ENCODE assay signal across 1 cellular context in genomic region chr19:53195265-53195879, GRCh38.
TF ChIP-seq lines count a peak whose summit lies in the region.

No MANE protein-coding gene starts in this region.

TF ChIP-seq in GM12878, 131 proteins besides CTCF, POLR2A, EP300 and RAD21:
- TF ChIP-seq YY1 (IDR thresholded peaks at IDR 0.05; ENCODE audit: low read depth, low read length) (peak; percentile 55; the same call in 1 of the 2 replicates), RUNX3 (IDR thresholded peaks at IDR 0.05; ENCODE audit: low read length) (peak; percentile 39; the same call in 1 of the 2 replicates), BHLHE40 (IDR thresholded peaks at IDR 0.05; ENCODE audit: borderline replicate concordance in 1 of 2, low read depth in 2 of 2, low read length in 1 of 2) (no peak), USF1 (IDR thresholded peaks at IDR 0.05; ENCODE audit: borderline replicate concordance, extremely low read length, insufficient read depth, low read depth, low read length) (no peak), CUX1 (IDR thresholded peaks at IDR 0.05; ENCODE audit: insufficient replicate concordance, low read depth, low read length) (no peak), REST (IDR thresholded peaks at IDR 0.05; ENCODE audit: low read depth, low read length) (no peak), DPF2 (IDR thresholded peaks at IDR 0.05) (no peak), WRNIP1 (IDR thresholded peaks at IDR 0.05; ENCODE audit: borderline replicate concordance, low read depth, low read length) (no peak), SMC3 (IDR thresholded peaks at IDR 0.05; ENCODE audit: borderline replicate concordance, low read length) (peak; percentile 76; the same call in 1 of the 2 replicates), HDGF (IDR thresholded peaks at IDR 0.05) (no peak), RB1 (IDR thresholded peaks at IDR 0.05; ENCODE audit: borderline replicate concordance) (no peak), JUND (IDR thresholded peaks at IDR 0.05; ENCODE audit: low read depth, low read length) (no peak), ZNF622 (IDR thresholded peaks at IDR 0.05) (no peak)
- TF ChIP-seq, protein P1, sequence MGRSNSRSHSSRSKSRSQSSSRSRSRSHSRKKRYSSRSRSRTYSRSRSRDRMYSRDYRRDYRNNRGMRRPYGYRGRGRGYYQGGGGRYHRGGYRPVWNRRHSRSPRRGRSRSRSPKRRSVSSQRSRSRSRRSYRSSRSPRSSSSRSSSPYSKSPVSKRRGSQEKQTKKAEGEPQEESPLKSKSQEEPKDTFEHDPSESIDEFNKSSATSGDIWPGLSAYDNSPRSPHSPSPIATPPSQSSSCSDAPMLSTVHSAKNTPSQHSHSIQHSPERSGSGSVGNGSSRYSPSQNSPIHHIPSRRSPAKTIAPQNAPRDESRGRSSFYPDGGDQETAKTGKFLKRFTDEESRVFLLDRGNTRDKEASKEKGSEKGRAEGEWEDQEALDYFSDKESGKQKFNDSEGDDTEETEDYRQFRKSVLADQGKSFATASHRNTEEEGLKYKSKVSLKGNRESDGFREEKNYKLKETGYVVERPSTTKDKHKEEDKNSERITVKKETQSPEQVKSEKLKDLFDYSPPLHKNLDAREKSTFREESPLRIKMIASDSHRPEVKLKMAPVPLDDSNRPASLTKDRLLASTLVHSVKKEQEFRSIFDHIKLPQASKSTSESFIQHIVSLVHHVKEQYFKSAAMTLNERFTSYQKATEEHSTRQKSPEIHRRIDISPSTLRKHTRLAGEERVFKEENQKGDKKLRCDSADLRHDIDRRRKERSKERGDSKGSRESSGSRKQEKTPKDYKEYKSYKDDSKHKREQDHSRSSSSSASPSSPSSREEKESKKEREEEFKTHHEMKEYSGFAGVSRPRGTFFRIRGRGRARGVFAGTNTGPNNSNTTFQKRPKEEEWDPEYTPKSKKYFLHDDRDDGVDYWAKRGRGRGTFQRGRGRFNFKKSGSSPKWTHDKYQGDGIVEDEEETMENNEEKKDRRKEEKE (IDR thresholded peaks at IDR 0.05) = no peak
- TF ChIP-seq, protein P2, sequence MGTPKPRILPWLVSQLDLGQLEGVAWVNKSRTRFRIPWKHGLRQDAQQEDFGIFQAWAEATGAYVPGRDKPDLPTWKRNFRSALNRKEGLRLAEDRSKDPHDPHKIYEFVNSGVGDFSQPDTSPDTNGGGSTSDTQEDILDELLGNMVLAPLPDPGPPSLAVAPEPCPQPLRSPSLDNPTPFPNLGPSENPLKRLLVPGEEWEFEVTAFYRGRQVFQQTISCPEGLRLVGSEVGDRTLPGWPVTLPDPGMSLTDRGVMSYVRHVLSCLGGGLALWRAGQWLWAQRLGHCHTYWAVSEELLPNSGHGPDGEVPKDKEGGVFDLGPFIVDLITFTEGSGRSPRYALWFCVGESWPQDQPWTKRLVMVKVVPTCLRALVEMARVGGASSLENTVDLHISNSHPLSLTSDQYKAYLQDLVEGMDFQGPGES (IDR thresholded peaks at IDR 0.05) = no peak
- TF ChIP-seq, protein P3, sequence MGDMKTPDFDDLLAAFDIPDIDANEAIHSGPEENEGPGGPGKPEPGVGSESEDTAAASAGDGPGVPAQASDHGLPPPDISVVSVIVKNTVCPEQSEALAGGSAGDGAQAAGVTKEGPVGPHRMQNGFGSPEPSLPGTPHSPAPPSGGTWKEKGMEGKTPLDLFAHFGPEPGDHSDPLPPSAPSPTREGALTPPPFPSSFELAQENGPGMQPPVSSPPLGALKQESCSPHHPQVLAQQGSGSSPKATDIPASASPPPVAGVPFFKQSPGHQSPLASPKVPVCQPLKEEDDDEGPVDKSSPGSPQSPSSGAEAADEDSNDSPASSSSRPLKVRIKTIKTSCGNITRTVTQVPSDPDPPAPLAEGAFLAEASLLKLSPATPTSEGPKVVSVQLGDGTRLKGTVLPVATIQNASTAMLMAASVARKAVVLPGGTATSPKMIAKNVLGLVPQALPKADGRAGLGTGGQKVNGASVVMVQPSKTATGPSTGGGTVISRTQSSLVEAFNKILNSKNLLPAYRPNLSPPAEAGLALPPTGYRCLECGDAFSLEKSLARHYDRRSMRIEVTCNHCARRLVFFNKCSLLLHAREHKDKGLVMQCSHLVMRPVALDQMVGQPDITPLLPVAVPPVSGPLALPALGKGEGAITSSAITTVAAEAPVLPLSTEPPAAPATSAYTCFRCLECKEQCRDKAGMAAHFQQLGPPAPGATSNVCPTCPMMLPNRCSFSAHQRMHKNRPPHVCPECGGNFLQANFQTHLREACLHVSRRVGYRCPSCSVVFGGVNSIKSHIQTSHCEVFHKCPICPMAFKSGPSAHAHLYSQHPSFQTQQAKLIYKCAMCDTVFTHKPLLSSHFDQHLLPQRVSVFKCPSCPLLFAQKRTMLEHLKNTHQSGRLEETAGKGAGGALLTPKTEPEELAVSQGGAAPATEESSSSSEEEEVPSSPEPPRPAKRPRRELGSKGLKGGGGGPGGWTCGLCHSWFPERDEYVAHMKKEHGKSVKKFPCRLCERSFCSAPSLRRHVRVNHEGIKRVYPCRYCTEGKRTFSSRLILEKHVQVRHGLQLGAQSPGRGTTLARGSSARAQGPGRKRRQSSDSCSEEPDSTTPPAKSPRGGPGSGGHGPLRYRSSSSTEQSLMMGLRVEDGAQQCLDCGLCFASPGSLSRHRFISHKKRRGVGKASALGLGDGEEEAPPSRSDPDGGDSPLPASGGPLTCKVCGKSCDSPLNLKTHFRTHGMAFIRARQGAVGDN (IDR thresholded peaks at IDR 0.05) = no peak
TF ChIP-seq in GM12878: peak in this region for 3.
